ENCODE assay signal across 8 cellular contexts in the genomic region with DNA sequence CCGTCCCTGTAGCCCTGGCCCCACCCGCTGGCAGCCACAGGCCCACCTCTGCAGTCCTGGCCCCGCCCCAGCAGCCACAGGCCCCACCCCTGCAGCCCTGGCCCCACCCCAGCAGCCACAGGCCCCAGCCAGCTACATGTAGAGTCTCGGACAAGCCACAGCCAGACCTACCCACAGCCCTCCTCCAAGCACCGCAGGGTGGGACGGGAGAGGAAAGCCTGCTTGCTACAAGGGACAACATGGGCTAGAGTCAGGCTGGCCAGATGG. TPM values are rescaled to one million over a fixed set of nuclear protein-coding genes. Genes with fewer than 3 reads are reported as not detected.
DNase-seq lines count a peak whose midpoint lies in the region; ATAC-seq and TF ChIP-seq lines count a peak whose summit lies in the region.

No MANE protein-coding gene starts in this region.

- H3K9me3 Mint-ChIP-seq in activated CD8-positive, alpha-beta memory T cell treated with anti-CD3 and anti-CD28 coated beads, Interleukin-2, amount 10 ng/mL, durations not matched to agents 7 days and 5 days (ENCODE audit: low read depth) = no peaks in the 10 kb centered on the region
- H3K9me3 Mint-ChIP-seq in chondrocyte (ENCODE audit: low read depth) (no peaks in the 10 kb centered on the region), immature natural killer cell (no peaks in the 10 kb centered on the region)

- CTCF ChIA-PET in activated CD8-positive, alpha-beta memory T cell treated with anti-CD3 and anti-CD28 coated beads, Interleukin-2, amount 10 ng/mL, durations not matched to agents 7 days and 5 days (lab: Charles Lee) = interaction anchor here (1.1 kb wide), 1 partner anchor 207 kb away, joined by 4 read pairs; no protein-coding TSS in a partner anchor

- no peak overlapping the region for H3K27ac Mint-ChIP-seq in activated CD8-positive, alpha-beta memory T cell treated with anti-CD3 and anti-CD28 coated beads, Interleukin-2, amount 10 ng/mL, durations not matched to agents 7 days and 5 days
- H3K27ac Mint-ChIP-seq in chondrocyte (ENCODE audit: unreplicated experiment) (no peak overlapping the region), immature natural killer cell (no peak overlapping the region)

- ATAC-seq in activated CD8-positive, alpha-beta memory T cell treated with anti-CD3 and anti-CD28 coated beads, Interleukin-2, amount 10 ng/mL, durations not matched to agents 7 days and 5 days = peak; percentile 73
- peak; percentile 60 for ATAC-seq in HG03354 (IDR thresholded peaks at IDR 0.05; ENCODE audit: poor library complexity, severe bottlenecking, unreplicated experiment)
- ATAC-seq in GM18870 (IDR thresholded peaks at IDR 0.05; ENCODE audit: unreplicated experiment) = no peak

- H3K27me3 Mint-ChIP-seq in activated CD8-positive, alpha-beta memory T cell treated with anti-CD3 and anti-CD28 coated beads, Interleukin-2, amount 10 ng/mL, durations not matched to agents 7 days and 5 days = no peaks in the 10 kb centered on the region
- H3K27me3 Mint-ChIP-seq in chondrocyte (ENCODE audit: low read depth) (no peaks in the 10 kb centered on the region), immature natural killer cell (ENCODE audit: low read depth in 3 of 3) (peaks cover 0 to 1% (median 0%) of the 10 kb centered on the region in 3 donors)

- no peaks in the 10 kb centered on the region for H3K36me3 Mint-ChIP-seq in activated CD8-positive, alpha-beta memory T cell treated with anti-CD3 and anti-CD28 coated beads, Interleukin-2, amount 10 ng/mL, durations not matched to agents 7 days and 5 days
- peaks cover 11% of the 10 kb centered on the region for H3K36me3 Mint-ChIP-seq in chondrocyte (ENCODE audit: low read depth)
- no peaks in the 10 kb centered on the region for H3K36me3 Mint-ChIP-seq in immature natural killer cell

- DNase-seq in activated CD8-positive, alpha-beta memory T cell treated with anti-CD3 and anti-CD28 coated beads, Interleukin-2, amount 10 ng/mL, durations not matched to agents 7 days and 5 days = no peak
- DNase-seq in activated CD8-positive, alpha-beta memory T cell treated with anti-CD3 and anti-CD28 coated beads, Interleukin-2, amount 50 U/mL, for 48 hours = no peak
- DNase-seq in chondrocyte (ENCODE audit: low spot score) (peak; percentile 77), immature natural killer cell (no peak)
- DNase-seq in stimulated activated CD8-positive, alpha-beta memory T cell treated with anti-CD3 and anti-CD28 coated beads, Interleukin-4, amount 100 ng/mL, for 24 hours (ENCODE audit: low read depth) = peak; percentile 12
- DNase-seq in activated effector memory CD4-positive, alpha-beta T cell treated with Interleukin-2 at 50 U/mL for 16 hours = no peak

- peaks cover 16% of the 10 kb centered on the region for H3K4me1 Mint-ChIP-seq in activated CD8-positive, alpha-beta memory T cell treated with anti-CD3 and anti-CD28 coated beads, Interleukin-2, amount 10 ng/mL, durations not matched to agents 7 days and 5 days
- H3K4me1 Mint-ChIP-seq in chondrocyte (ENCODE audit: low read depth) (no peaks in the 10 kb centered on the region), immature natural killer cell (peaks cover 0 to 2% of the 10 kb centered on the region in 2 donors)

- H3K4me3 Mint-ChIP-seq in activated CD8-positive, alpha-beta memory T cell treated with anti-CD3 and anti-CD28 coated beads, Interleukin-2, amount 10 ng/mL, durations not matched to agents 7 days and 5 days = no peak overlapping the region
- H3K4me3 Mint-ChIP-seq in chondrocyte (ENCODE audit: unreplicated experiment) (no peak overlapping the region), immature natural killer cell (no peak overlapping the region)

- TF ChIP-seq CTCF in chondrocyte (IDR thresholded peaks at IDR 0.05) = no peak

RNA-seq across cellular contexts. Expression of a gene that starts 49.5 kb away (rescaled TPM):
- total RNA-seq in activated CD8-positive, alpha-beta memory T cell treated with anti-CD3 and anti-CD28 coated beads, Interleukin-2, amount 10 ng/mL, durations not matched to agents 7 days and 5 days = under 1 TPM; 0.38 to 0.56 TPM
- total RNA-seq in chondrocyte = 0.74 to 1.2 TPM in 2 of 3 replicates, not detected in the other
- 1 to 10 TPM in 2 of 3 donors, under 1 TPM in 1; 0.08 to 6.8 (median 1.2) TPM for polyA plus RNA-seq in immature natural killer cell

Comparison
In these comparisons a context has a peak if more than half of its experiments do, and no peak if none do; other contexts are left out.
1. DNase-seq: peak in chondrocyte (single experiment) and stimulated activated CD8-positive, alpha-beta memory T cell treated with anti-CD3 and anti-CD28 coated beads, Interleukin-4, amount 100 ng/mL, for 24 hours (single experiment); none in activated CD8-positive, alpha-beta memory T cell treated with anti-CD3 and anti-CD28 coated beads, Interleukin-2, amount 10 ng/mL, durations not matched to agents 7 days and 5 days (single experiment), activated CD8-positive, alpha-beta memory T cell treated with anti-CD3 and anti-CD28 coated beads, Interleukin-2, amount 50 U/mL, for 48 hours (single experiment), immature natural killer cell (0 of 3) and activated effector memory CD4-positive, alpha-beta T cell treated with Interleukin-2 at 50 U/mL for 16 hours (single experiment).